16 cellular contexts compared by ENCODE assay signal in the genomic region with DNA sequence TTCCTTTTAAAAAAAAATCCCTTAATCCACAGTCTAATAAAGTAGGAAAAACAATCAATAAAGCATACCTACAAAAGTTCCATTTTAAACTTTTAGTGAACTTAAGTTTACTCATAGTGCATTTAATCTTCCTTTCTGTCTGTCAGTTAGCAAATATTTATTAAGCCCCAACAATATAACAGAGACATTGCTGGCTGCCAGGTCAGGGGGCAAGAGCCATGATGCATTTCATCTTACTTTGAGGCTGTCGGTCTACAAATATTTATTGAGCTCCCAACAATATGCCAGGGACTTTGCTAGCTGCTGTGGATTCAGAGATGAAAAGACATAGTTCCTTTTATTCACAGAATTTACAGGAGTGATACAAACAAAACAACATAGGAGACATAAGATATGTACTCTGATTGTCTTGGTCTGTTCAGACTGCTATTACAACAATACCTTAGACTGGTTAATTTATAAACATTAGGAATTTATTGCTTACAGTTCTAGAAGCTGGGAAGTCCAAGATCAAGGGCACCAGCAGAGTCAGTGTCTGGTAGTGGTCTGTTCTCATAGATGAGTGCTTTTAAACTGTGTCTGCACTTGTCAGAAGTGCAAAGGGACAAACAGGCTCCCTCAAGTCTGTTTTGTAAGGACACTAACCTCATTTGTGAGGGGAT.
DNase-seq lines count a peak whose midpoint lies in the region; ATAC-seq and TF ChIP-seq lines count a peak whose summit lies in the region.
"Had no signal": no experiment of that assay in that cellular context is flagged by ENCODE, and none has a peak within 500 bp of the region (broad histone marks: within the 10 kb centered on the region; RNA-seq: fewer than 3 reads in every experiment).

No MANE protein-coding gene starts in this region.

- peak; percentile 3 to 12 for TF ChIP-seq RAD21 in liver (IDR thresholded peaks at IDR 0.05)

- peak; percentile 14 for DNase-seq in SIG-M5 treated with dmso at 0.1 percent for 504 hours (lab: John Stamatoyannopoulos, UW; ENCODE audit: unreplicated experiment)
- no peak for DNase-seq in SIG-M5 (lab: John Stamatoyannopoulos, UW)
- DNase-seq in NCI-H748 treated with DMSO at 0.1 percent for 48 hours (lab: John Stamatoyannopoulos, UW), result peak; percentile 45
- no peak for DNase-seq in type B pancreatic cell (ENCODE audit: extremely low spot score, unreplicated experiment)
- DNase-seq in activated CD4-positive, alpha-beta T cell treated with anti-CD3 and anti-CD28 coated beads, Interleukin-2, amount 50 U/mL, for 4 hours, result no peak
- no peak for DNase-seq in NCI-H524 (lab: John Stamatoyannopoulos, UW)
- DNase-seq: Calu3; CD4-positive, alpha-beta memory T cell; NCI-H1417; NCI-H1930; NCI-H2171; NCI-H446; PC-9 had no signal

- H3K4me1 Mint-ChIP-seq in type B pancreatic cell (ENCODE audit: unreplicated experiment), result peaks cover 22% of the 10 kb centered on the region

- H3K4me3 Mint-ChIP-seq in type B pancreatic cell, result peak overlapping the region; percentile 56
- H3K4me3 Mint-ChIP-seq: CD4-positive, alpha-beta memory T cell had no signal

- no peaks in the 10 kb centered on the region for H3K9me3 Mint-ChIP-seq in type B pancreatic cell
- H3K9me3 Mint-ChIP-seq: CD4-positive, alpha-beta memory T cell had no signal

- peaks cover 0 to 4% (median 1%) of the 10 kb centered on the region in 4 donors for H3K4me1 ChIP-seq in liver (ENCODE audit: control insufficient read depth in 4 of 4, insufficient read depth in 4 of 4, low read length in 3 of 4)

- no peak for TF ChIP-seq CTCF in liver (IDR thresholded peaks at IDR 0.05; ENCODE audit: low read depth, low read length, missing input control)
- no peak for TF ChIP-seq CTCF in type B pancreatic cell (conservative IDR thresholded peaks at IDR 0.05)

- 25% methylated on average over 1 of the region's 1 CpG for WGBS in liver

- no peak for ATAC-seq in GM21423 (IDR thresholded peaks at IDR 0.05; ENCODE audit: unreplicated experiment)

- H3K9ac ChIP-seq in liver (ENCODE audit: low read depth in 1 of 2, low read length in 2 of 2), result no peak overlapping the region
- H3K9ac ChIP-seq: BLaER1 had no signal

- H3K27me3 ChIP-seq in liver (ENCODE audit: control insufficient read depth in 4 of 4, insufficient read depth in 4 of 4, low read length in 3 of 4), result no peaks in the 10 kb centered on the region
- H3K27me3 ChIP-seq: BLaER1 had no signal

- peak overlapping the region; percentile 32 for H3K27ac Mint-ChIP-seq in type B pancreatic cell
- H3K27ac Mint-ChIP-seq: CD4-positive, alpha-beta memory T cell had no signal

- H3K9me3 ChIP-seq in liver (ENCODE audit: control insufficient read depth in 4 of 4, low read length in 3 of 4), result no peaks in the 10 kb centered on the region

- no peak overlapping the region for H3K27ac ChIP-seq in liver (ENCODE audit: low read depth in 1 of 2, low read length in 2 of 2)
- H3K27ac ChIP-seq: BLaER1, PC-9 had no signal

- H3K36me3 ChIP-seq in liver (ENCODE audit: control insufficient read depth in 4 of 4, insufficient read depth in 3 of 4, low read depth in 1 of 4, low read length in 3 of 4), result no peaks in the 10 kb centered on the region
- H3K36me3 ChIP-seq: BLaER1 had no signal

- no peaks in the 10 kb centered on the region for H3K36me3 Mint-ChIP-seq in type B pancreatic cell
- H3K36me3 Mint-ChIP-seq: CD4-positive, alpha-beta memory T cell had no signal

- no peak overlapping the region for H3K4me3 ChIP-seq in liver (ENCODE audit: low read depth in 1 of 3, low read length in 3 of 3)
- H3K4me3 ChIP-seq: BLaER1, PC-9 had no signal

- H3K27me3 Mint-ChIP-seq in type B pancreatic cell, result no peaks in the 10 kb centered on the region
- H3K27me3 Mint-ChIP-seq: CD4-positive, alpha-beta memory T cell had no signal

TF ChIP-seq in liver, 16 proteins besides CTCF, POLR2A, EP300 and RAD21:
- TF ChIP-seq YY1 (IDR thresholded peaks at IDR 0.05) (peak; percentile 44), FOXA2 (IDR thresholded peaks at IDR 0.05) (no peak), GABPA (IDR thresholded peaks at IDR 0.05 in 1 of 2, conservative IDR thresholded peaks at IDR 0.05 in 1 of 2) (no peak), RXRA (IDR thresholded peaks at IDR 0.05) (peak; percentile 22 to 56), HNF4A (conservative IDR thresholded peaks at IDR 0.05) (peak; percentile 24 to 55), JUND (IDR thresholded peaks at IDR 0.05) (peak in 1 of 2 donors; percentile 27)
- TF ChIP-seq, protein P1, sequence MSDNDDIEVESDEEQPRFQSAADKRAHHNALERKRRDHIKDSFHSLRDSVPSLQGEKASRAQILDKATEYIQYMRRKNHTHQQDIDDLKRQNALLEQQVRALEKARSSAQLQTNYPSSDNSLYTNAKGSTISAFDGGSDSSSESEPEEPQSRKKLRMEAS (IDR thresholded peaks at IDR 0.05), result peak; percentile 25

Comparison
In these comparisons a context has a peak if more than half of its experiments do, and no peak if none do; other contexts are left out.
1. DNase-seq: peak in SIG-M5 treated with dmso at 0.1 percent for 504 hours (single experiment) and NCI-H748 treated with DMSO at 0.1 percent for 48 hours (single experiment); none in SIG-M5 (single experiment), type B pancreatic cell (single experiment), activated CD4-positive, alpha-beta T cell treated with anti-CD3 and anti-CD28 coated beads, Interleukin-2, amount 50 U/mL, for 4 hours (0 of 2) and NCI-H524 (0 of 2).